In genomic region chr15:40891810-40892448, GRCh38 we compare ENCODE assay signal across 8 cellular contexts. TPM values are rescaled to one million over a fixed set of nuclear protein-coding genes. Genes with fewer than 3 reads are reported as not detected.
A peak's percentile ranks its signal among the peaks of the same experiment; 100 is the strongest.
DNase-seq lines count a peak whose midpoint lies in the region; ATAC-seq and TF ChIP-seq lines count a peak whose summit lies in the region.

No MANE protein-coding gene starts in this region.

- intact Hi-C loops in IMR-90 (cut with micrococcal nuclease): loop anchor here (5.0 kb wide), 2 partner anchors 215 to 370 kb away; no protein-coding TSS in a partner anchor

- H3K9me3 ChIP-seq in IMR-90 (ENCODE audit: control insufficient read depth, insufficient read depth, low read length): no peaks in the 10 kb centered on the region

- H2BK15ac ChIP-seq in IMR-90 (ENCODE audit: low read depth, low read length): no peak overlapping the region

- H3K4me2 ChIP-seq in IMR-90 (ENCODE audit: low read depth, low read length): no peak overlapping the region

- no peaks in the 10 kb centered on the region for H3K9me3 Mint-ChIP-seq in osteocyte (ENCODE audit: unreplicated experiment)

- peaks cover 7% of the 10 kb centered on the region for H3K36me3 Mint-ChIP-seq in osteocyte (ENCODE audit: unreplicated experiment)

- 0 out of 2 replicates have a peak, but pooled peaks cover 3% of the 10 kb centered on the region for H3K9me1 ChIP-seq in IMR-90 (ENCODE audit: insufficient read depth, low read length)

- H3K4me1 Mint-ChIP-seq in osteocyte (ENCODE audit: unreplicated experiment): peaks cover 22% of the 10 kb centered on the region

- H3K14ac ChIP-seq in IMR-90 (replicated peaks; ENCODE audit: low read depth, low read length): no peak overlapping the region

- in situ Hi-C loops in IMR-90 (cut with MboI; ENCODE audit: low sequenced_read_pairs): loop anchor here (5.0 kb wide), 1 partner anchor 35 kb away; no protein-coding TSS in a partner anchor

- no peak overlapping the region for H3K4me3 Mint-ChIP-seq in osteocyte (ENCODE audit: unreplicated experiment)

- peak overlapping the region; percentile 34 for H2AFZ ChIP-seq in IMR-90 (replicated peaks; ENCODE audit: low read length, poor library complexity)

- no peak overlapping the region for H2AK5ac ChIP-seq in IMR-90 (ENCODE audit: low read depth, low read length)

- peak; percentile 76 for TF ChIP-seq RAD21 in IMR-90 (IDR thresholded peaks at IDR 0.05; ENCODE audit: low read length)

- dilution Hi-C loops in IMR-90 (cut with HindIII; ENCODE audit: low sequenced_read_pairs, unreplicated experiment): no loop called here

- peak; percentile 7; the same call in 1 of the 2 replicates for ATAC-seq in IMR-90 (ENCODE audit: low read depth)
- no peak for ATAC-seq in HG02623 (IDR thresholded peaks at IDR 0.05; ENCODE audit: unreplicated experiment)

- no peak overlapping the region for H2BK20ac ChIP-seq in IMR-90 (ENCODE audit: low read depth, low read length)

- POLR2A ChIA-PET in IMR-90 (lab: Charles Lee; ENCODE audit: unreplicated experiment) (no interaction called here), RWPE1 (lab: Yijun Ruan, JAX; ENCODE audit: low non-redundant PET) (no interaction called here)

- peaks cover 6% of the 10 kb centered on the region; the same call in 1 of the 2 replicates for H3K36me3 ChIP-seq in IMR-90 (ENCODE audit: control insufficient read depth, insufficient read depth, low read length)

- H3K56ac ChIP-seq in IMR-90 (ENCODE audit: extremely low read depth, insufficient read depth, low read length): no peak overlapping the region

- no peaks in the 10 kb centered on the region for H3K27me3 Mint-ChIP-seq in osteocyte (ENCODE audit: unreplicated experiment)

- peaks cover 9% of the 10 kb centered on the region; the same call in 1 of the 2 replicates for H4K20me1 ChIP-seq in IMR-90 (ENCODE audit: insufficient read depth, low read length)

- H2AK9ac ChIP-seq in IMR-90 (replicated peaks; ENCODE audit: low read depth, low read length, poor library complexity): peak overlapping the region; percentile 19

- peaks cover 14 to 20% of the 10 kb centered on the region in 2 experiments; a peak in 3 of 4 replicates for H3K79me1 ChIP-seq in IMR-90 (ENCODE audit: low read depth in 1 of 2, low read length in 2 of 2)

- no peak overlapping the region for H3K4ac ChIP-seq in IMR-90 (ENCODE audit: low read depth, low read length)

- WGBS in IMR-90 (ENCODE audit: extremely low coverage in 2 of 2, insufficient read length in 1 of 2), 2 experiments: no CpG with 5 or more reads among the region's 4 CpGs

- no peak overlapping the region for H3K18ac ChIP-seq in IMR-90 (ENCODE audit: low read depth, low read length)

- TF ChIP-seq POLR2A in IMR-90 (IDR thresholded peaks at IDR 0.05; ENCODE audit: low read depth, low read length): no peak

- H4K5ac ChIP-seq in IMR-90 (ENCODE audit: low read depth, low read length): no peak overlapping the region

- H4K8ac ChIP-seq in IMR-90 (ENCODE audit: low read depth in 2 of 2, low read length in 2 of 2): no peak overlapping the region; a peak in 1 of 4 replicates

- no peak overlapping the region for H3K27ac ChIP-seq in IMR-90 (ENCODE audit: insufficient read depth, low read length)
- H3K27ac ChIP-seq in RWPE1: no peak overlapping the region

- H3K4me3 ChIP-seq in IMR-90 (ENCODE audit: insufficient read depth, low read depth, low read length) (no peak overlapping the region), epithelial cell of esophagus (ENCODE audit: low read length) (no peak overlapping the region)

- H4K91ac ChIP-seq in IMR-90 (ENCODE audit: insufficient read depth, low read depth, low read length): no peak overlapping the region

- no peak overlapping the region for H2BK5ac ChIP-seq in IMR-90 (ENCODE audit: low read depth, low read length, poor library complexity, severe bottlenecking)

- DNase-seq in NCI-H1694 treated with DMSO at 0.1 percent for 48 hours (lab: John Stamatoyannopoulos, UW) (peak; percentile 15), NCI-H1694 (lab: John Stamatoyannopoulos, UW) (no peak), IMR-90 (peak; percentile 49), RWPE1 (ENCODE audit: low spot score) (peak; percentile 59), epithelial cell of esophagus (ENCODE audit: low read depth) (peak; percentile 82), osteocyte (ENCODE audit: extremely low spot score, unreplicated experiment) (no peak), putamen (ENCODE audit: low spot score) (no peak)

- H3K4me1 ChIP-seq in IMR-90 (ENCODE audit: control insufficient read depth, insufficient read depth, low read length): peaks cover 9% of the 10 kb centered on the region; the same call in 1 of the 2 replicates

- no peak overlapping the region for H3K27ac Mint-ChIP-seq in osteocyte (ENCODE audit: unreplicated experiment)

- no TSS peak for BruUV-seq in IMR-90 (replicated peaks; lab: Mats Ljungman, UMichigan)

- H2BK120ac ChIP-seq in IMR-90 (ENCODE audit: low read depth, low read length): no peak overlapping the region

- H3K9ac ChIP-seq in IMR-90 (ENCODE audit: low read depth, low read length): no peak overlapping the region

- H3K27me3 ChIP-seq in IMR-90 (ENCODE audit: control insufficient read depth, insufficient read depth, low read length): no peaks in the 10 kb centered on the region; the same call in 1 of the 2 replicates

- CTCF ChIA-PET in IMR-90 (lab: Yijun Ruan, JAX) (interaction anchor here (0.5 to 4.3 kb wide), 13 partner anchors 10 to 569 kb away, joined by 3 to 35 read pairs (median 3); no protein-coding TSS in a partner anchor), RWPE1 (lab: Yijun Ruan, JAX) (interaction anchor here (0.6 to 5.0 kb wide), 16 partner anchors 11 to 212 kb away, joined by 3 to 95 read pairs (median 5); partner anchors contain the start of gene RHOV)

- no peak overlapping the region for H3K23ac ChIP-seq in IMR-90 (ENCODE audit: low read depth, low read length)

- TF ChIP-seq CTCF in IMR-90 (conservative IDR thresholded peaks at IDR 0.05; ENCODE audit: low read depth, low read length) (peak; percentile 85), RWPE1 (conservative IDR thresholded peaks at IDR 0.05; ENCODE audit: low read depth) (peak; percentile 96), epithelial cell of esophagus (IDR thresholded peaks at IDR 0.05; ENCODE audit: insufficient read depth, low read depth, low read length, missing control alignments) (peak; percentile 80), osteocyte (IDR thresholded peaks at IDR 0.05) (peak; percentile 79)

TF ChIP-seq in IMR-90, 13 proteins besides CTCF, POLR2A, EP300 and RAD21:
- TF ChIP-seq CEBPB (IDR thresholded peaks at IDR 0.05; ENCODE audit: low read depth, low read length): no peak
- TF ChIP-seq CHD1 (IDR thresholded peaks at IDR 0.05; ENCODE audit: low read depth, low read length): no peak
- TF ChIP-seq MAZ (IDR thresholded peaks at IDR 0.05; ENCODE audit: borderline replicate concordance, low read depth, low read length): no peak
- TF ChIP-seq SMC3 (IDR thresholded peaks at IDR 0.05; ENCODE audit: low read depth, low read length): peak; percentile 72
- TF ChIP-seq FOS (IDR thresholded peaks at IDR 0.05; ENCODE audit: low read depth, low read length): no peak

RNA-seq across cellular contexts. Expression of gene VPS18, which starts 2.3 kb away (rescaled TPM):
- total RNA-seq in IMR-90 (2012; rRNA removed): 30.0 and 32.3 TPM in 2 replicates
- polyA plus RNA-seq in IMR-90 (2012; rRNA removed): 19.3 and 20.8 TPM in 2 replicates
- 15.0 and 19.5 TPM in 2 replicates for polyA plus RNA-seq in IMR-90 (2012; cell fraction: cytosol; rRNA removed)
- polyA plus RNA-seq in IMR-90 (2012; cell fraction: nucleus; rRNA removed; ENCODE audit: low replicate concordance): 15.5 and 29.3 TPM in 2 replicates
- total RNA-seq in osteocyte: 36.7 and 40.5 TPM in 2 replicates

RNA-seq across cellular contexts. Expression of gene RHOV, which starts 17.9 kb away (rescaled TPM):
- not detected in 2 replicates for total RNA-seq in IMR-90 (2012; rRNA removed)
- 0.07 and 0.10 TPM in 2 replicates for polyA plus RNA-seq in IMR-90 (2012; rRNA removed)
- 0.05 TPM in 1 of 2 replicates, not detected in the other for polyA plus RNA-seq in IMR-90 (2012; cell fraction: cytosol; rRNA removed)
- polyA plus RNA-seq in IMR-90 (2012; cell fraction: nucleus; rRNA removed; ENCODE audit: low replicate concordance): 0.48 and 0.57 TPM in 2 replicates
- total RNA-seq in osteocyte: 0.34 and 0.46 TPM in 2 replicates

RNA-seq across cellular contexts. Expression of gene DLL4, which starts 37.2 kb away (rescaled TPM):
- total RNA-seq in IMR-90 (2012; rRNA removed) (1.7 and 1.8 TPM in 2 replicates), osteocyte (0.39 and 0.54 TPM in 2 replicates)
- polyA plus RNA-seq in IMR-90 (2012; rRNA removed): 3.4 and 3.6 TPM in 2 replicates
- polyA plus RNA-seq in IMR-90 (2012; cell fraction: cytosol; rRNA removed): 2.3 and 2.9 TPM in 2 replicates
- 2.4 and 5.1 TPM in 2 replicates for polyA plus RNA-seq in IMR-90 (2012; cell fraction: nucleus; rRNA removed; ENCODE audit: low replicate concordance)

RNA-seq across cellular contexts. Expression of gene SPINT1, which starts 48.1 kb away (rescaled TPM):
- 0.56 and 0.90 TPM in 2 replicates for total RNA-seq in IMR-90 (2012; rRNA removed)
- polyA plus RNA-seq in IMR-90 (2012; rRNA removed): 1.8 and 2.1 TPM in 2 replicates
- 2.3 and 3.1 TPM in 2 replicates for polyA plus RNA-seq in IMR-90 (2012; cell fraction: cytosol; rRNA removed)
- polyA plus RNA-seq in IMR-90 (2012; cell fraction: nucleus; rRNA removed; ENCODE audit: low replicate concordance): 2.5 and 5.8 TPM in 2 replicates
- 5.2 and 5.5 TPM in 2 replicates for total RNA-seq in osteocyte

Comparison
In these comparisons a context has a peak if more than half of its experiments do, and no peak if none do; other contexts are left out.
1. DNase-seq: peak in NCI-H1694 treated with DMSO at 0.1 percent for 48 hours (single experiment), IMR-90 (single experiment), RWPE1 (single experiment) and epithelial cell of esophagus (single experiment); none in NCI-H1694 (single experiment), osteocyte (single experiment) and putamen (single experiment).
2. Peak in every context shown above with its lines, with median percentiles within 50 percentile points of each other: CTCF ChIP-seq.